ENCODE assay signal across 31 cellular contexts in genomic region chr2:73436019-73436418, GRCh38.
"Had no signal": no experiment of that assay in that cellular context is flagged by ENCODE, and none has a peak within 500 bp of the region (broad histone marks: within the 10 kb centered on the region; RNA-seq: fewer than 3 reads in every experiment).

No MANE protein-coding gene starts in this region.

- H3K9ac ChIP-seq: parathyroid adenoma had no signal

- H3K36me3 ChIP-seq: upper lobe of right lung, uterus had no signal

- H3K27ac ChIP-seq: esophagus squamous epithelium, heart right ventricle, left lung, parathyroid adenoma, suprapubic skin, transverse colon, upper lobe of right lung, uterus had no signal

- H3K27ac Mint-ChIP-seq: effector memory CD8-positive, alpha-beta T cell; mesothelial cell of epicardium; naive B cell; natural killer cell treated with Interleukin-12 subunit alpha and Interleukin-12 subunit beta and Interleukin-15 and Interleukin-18, amount 100 ng/mL, for 72 hours; progenitor cell of endocrine pancreas; stimulated activated naive CD8-positive, alpha-beta T cell treated with anti-CD3 and anti-CD28 coated beads, Interleukin-15, amount 100 ng/mL, for 72 hours had no signal

- FAIRE-seq: endometrium, islet of Langerhans had no signal

- H3K9me3 Mint-ChIP-seq: effector memory CD8-positive, alpha-beta T cell; mesothelial cell of epicardium; natural killer cell treated with Interleukin-12 subunit alpha and Interleukin-12 subunit beta and Interleukin-15 and Interleukin-18, amount 100 ng/mL, for 72 hours; neural crest cell; stimulated activated naive CD8-positive, alpha-beta T cell treated with anti-CD3 and anti-CD28 coated beads, Interleukin-15, amount 100 ng/mL, for 72 hours had no signal

- ATAC-seq: effector memory CD8-positive, alpha-beta T cell; heart right ventricle; left cardiac atrium; left lung; mucosa of descending colon; natural killer cell treated with Interleukin-12 subunit alpha and Interleukin-12 subunit beta and Interleukin-15 and Interleukin-18, amount 100 ng/mL, for 72 hours; sciatic nerve; stimulated activated naive CD8-positive, alpha-beta T cell treated with anti-CD3 and anti-CD28 coated beads, Interleukin-15, amount 100 ng/mL, for 72 hours; upper lobe of right lung had no signal

- H3K4me3 Mint-ChIP-seq: effector memory CD8-positive, alpha-beta T cell; mesothelial cell of epicardium; naive B cell; natural killer cell treated with Interleukin-12 subunit alpha and Interleukin-12 subunit beta and Interleukin-15 and Interleukin-18, amount 100 ng/mL, for 72 hours; neural crest cell; stimulated activated naive CD8-positive, alpha-beta T cell treated with anti-CD3 and anti-CD28 coated beads, Interleukin-15, amount 100 ng/mL, for 72 hours had no signal

- DNase-seq: effector memory CD8-positive, alpha-beta T cell; erythroblast; esophagus squamous epithelium; foreskin melanocyte; glutamatergic neuron; heart right ventricle; hippocampal formation; left cardiac atrium; left lung; mesenchymal stem cell; mucosa of descending colon; naive B cell; stimulated activated CD4-positive, alpha-beta T cell treated with anti-CD3 and anti-CD28 coated beads, Interleukin-12 subunit alpha, Interleukin-12 subunit beta, amount 100 ng/mL, for 4 hours; stimulated activated CD4-positive, alpha-beta T cell treated with anti-CD3 and anti-CD28 coated beads, Interleukin-1b, Interleukin-23, amount 100 ng/mL, for 48 hours; stimulated activated CD4-positive, alpha-beta T cell treated with anti-CD3 and anti-CD28 coated beads, Interleukin-4, amount 100 ng/mL, for 1 hour; stimulated activated CD8-positive, alpha-beta memory T cell treated with anti-CD3 and anti-CD28 coated beads, Interleukin-4, amount 100 ng/mL, for 48 hours; stimulated activated naive CD4-positive, alpha-beta T cell; stimulated activated naive CD8-positive, alpha-beta T cell treated with anti-CD3 and anti-CD28 coated beads, Interleukin-15, amount 100 ng/mL, for 72 hours; transverse colon; upper lobe of right lung; uterus had no signal

- H3K9me3 ChIP-seq: suprapubic skin had no signal

- H3K27me3 ChIP-seq: esophagus squamous epithelium, heart right ventricle, left lung, suprapubic skin, transverse colon, upper lobe of right lung, uterus had no signal

- H3K4me2 ChIP-seq: smooth muscle cell had no signal

- H3K4me1 Mint-ChIP-seq: naive B cell; neural crest cell; stimulated activated naive CD8-positive, alpha-beta T cell treated with anti-CD3 and anti-CD28 coated beads, Interleukin-15, amount 100 ng/mL, for 72 hours had no signal

- H2AFZ ChIP-seq: parathyroid adenoma had no signal

- H3K4me3 ChIP-seq: esophagus squamous epithelium, heart right ventricle, left lung, mucosa of descending colon, smooth muscle cell, suprapubic skin, transverse colon, upper lobe of right lung, uterus had no signal

- H3K4me1 ChIP-seq: esophagus squamous epithelium, heart right ventricle, left lung, parathyroid adenoma, suprapubic skin, transverse colon, upper lobe of right lung, uterus had no signal

- H3K27me3 Mint-ChIP-seq: effector memory CD8-positive, alpha-beta T cell; naive B cell; natural killer cell treated with Interleukin-12 subunit alpha and Interleukin-12 subunit beta and Interleukin-15 and Interleukin-18, amount 100 ng/mL, for 72 hours; progenitor cell of endocrine pancreas; stimulated activated naive CD8-positive, alpha-beta T cell treated with anti-CD3 and anti-CD28 coated beads, Interleukin-15, amount 100 ng/mL, for 72 hours had no signal
